Comparison of ENCODE assay signal across 9 cellular contexts in genomic region chr10:51073035-51073434, GRCh38. TPM values are rescaled to one million over a fixed set of nuclear protein-coding genes. Genes with fewer than 3 reads are reported as not detected.
A peak's percentile ranks its signal among the peaks of the same experiment; 100 is the strongest.
DNase-seq lines count a peak whose midpoint lies in the region; ATAC-seq and TF ChIP-seq lines count a peak whose summit lies in the region.
"Had no signal": no experiment of that assay in that cellular context is flagged by ENCODE, and none has a peak within 500 bp of the region (broad histone marks: within the 10 kb centered on the region; RNA-seq: fewer than 3 reads in every experiment).

No MANE protein-coding gene starts in this region.

- no peaks in the 10 kb centered on the region for H3K9me3 ChIP-seq in iPS-20b (ENCODE audit: insufficient read depth, low read depth, low read length)
- no peaks in the 10 kb centered on the region for H3K9me3 ChIP-seq in smooth muscle cell (replicated peaks; ENCODE audit: low read depth)

- H3K9ac ChIP-seq in iPS-20b (ENCODE audit: low read depth, low read length) = peak overlapping the region; percentile 81; the same call in 1 of the 2 replicates
- no peak overlapping the region for H3K9ac ChIP-seq in smooth muscle cell (ENCODE audit: low read depth)

- H4K20me1 ChIP-seq in GM23338 (replicated peaks; ENCODE audit: insufficient read depth) (no peaks in the 10 kb centered on the region), smooth muscle cell (ENCODE audit: low read depth) (peaks cover 38% of the 10 kb centered on the region)

- H3K27me3 Mint-ChIP-seq in GM23338 (ENCODE audit: insufficient read depth, low read depth, poor library complexity) = peaks cover 15% of the 10 kb centered on the region
- peaks cover 43% of the 10 kb centered on the region for H3K27me3 Mint-ChIP-seq in stimulated activated naive CD8-positive, alpha-beta T cell treated with anti-CD3 and anti-CD28 coated beads, Interleukin-15, amount 100 ng/mL, for 72 hours

- H3K27me3 ChIP-seq in GM23338 (ENCODE audit: insufficient read depth) (peaks cover 23% of the 10 kb centered on the region), iPS-20b (ENCODE audit: insufficient read depth, low read length) (peaks cover 34% of the 10 kb centered on the region), smooth muscle cell (ENCODE audit: low read depth) (peaks cover 36% of the 10 kb centered on the region)

- WGBS in smooth muscle cell (ENCODE audit: low lambda C conversion rate) = 88% methylated on average over 5 of the region's 5 CpGs

- peak overlapping the region; percentile 74 for H3K4me3 ChIP-seq in GM23338
- H3K4me3 ChIP-seq in astrocyte of the cerebellum (ENCODE audit: low read depth, low read length) = peak overlapping the region; percentile 68
- peak overlapping the region; percentile 93 for H3K4me3 ChIP-seq in iPS-20b (ENCODE audit: low read length)
- peak overlapping the region; percentile 67 for H3K4me3 ChIP-seq in smooth muscle cell

- no peaks in the 10 kb centered on the region for H3K9me2 ChIP-seq in GM23338 (ENCODE audit: insufficient read depth)

- TF ChIP-seq CTCF in GM23338 (conservative IDR thresholded peaks at IDR 0.05; ENCODE audit: low read depth in 2 of 2) (no peak), astrocyte of the cerebellum (IDR thresholded peaks at IDR 0.05; ENCODE audit: low read depth, low read length, missing control alignments) (no peak), smooth muscle cell (IDR thresholded peaks at IDR 0.05; ENCODE audit: borderline replicate concordance, insufficient read depth, poor library complexity, severe bottlenecking) (no peak)

- no peaks in the 10 kb centered on the region for H3K9me3 Mint-ChIP-seq in GM23338
- H3K9me3 Mint-ChIP-seq in stimulated activated naive CD8-positive, alpha-beta T cell treated with anti-CD3 and anti-CD28 coated beads, Interleukin-15, amount 100 ng/mL, for 72 hours = no peaks in the 10 kb centered on the region
- H3K9me3 Mint-ChIP-seq in activated naive CD4-positive, alpha-beta T cell treated with anti-CD3 and anti-CD28 coated beads, Interleukin-2, amount 50 U/mL, for 72 hours = no peaks in the 10 kb centered on the region

- in situ Hi-C loops in astrocyte of the cerebellum (cut with HindIII; ENCODE audit: low sequenced_read_pairs) = loop anchor here (5.0 to 25.0 kb wide), 3 partner anchors 74 to 889 kb away; no protein-coding TSS in a partner anchor

- no peak overlapping the region for H3K27ac ChIP-seq in GM23338 (ENCODE audit: low read depth)
- H3K27ac ChIP-seq in iPS-20b (ENCODE audit: low read length) = no peak overlapping the region
- H3K27ac ChIP-seq in smooth muscle cell (ENCODE audit: low read depth) = no peak overlapping the region

- H2AFZ ChIP-seq in GM23338 (peak overlapping the region; percentile 83), smooth muscle cell (ENCODE audit: low read depth) (no peak overlapping the region)

- ATAC-seq in GM23338 = no peak
- ATAC-seq in stimulated activated naive CD8-positive, alpha-beta T cell treated with anti-CD3 and anti-CD28 coated beads, Interleukin-15, amount 100 ng/mL, for 72 hours = no peak
- no peak for ATAC-seq in activated naive CD4-positive, alpha-beta T cell treated with anti-CD3 and anti-CD28 coated beads, Interleukin-2, amount 50 U/mL, for 72 hours

- H3K4me1 Mint-ChIP-seq in GM23338 = peaks cover 31% of the 10 kb centered on the region
- H3K4me1 Mint-ChIP-seq in stimulated activated naive CD8-positive, alpha-beta T cell treated with anti-CD3 and anti-CD28 coated beads, Interleukin-15, amount 100 ng/mL, for 72 hours = peaks cover 18% of the 10 kb centered on the region

- H3K36me3 ChIP-seq in GM23338 (ENCODE audit: insufficient read depth) (no peaks in the 10 kb centered on the region), iPS-20b (ENCODE audit: insufficient read depth, low read depth, low read length) (no peaks in the 10 kb centered on the region), smooth muscle cell (ENCODE audit: low read depth) (no peaks in the 10 kb centered on the region)

- no peak overlapping the region for H3K27ac Mint-ChIP-seq in GM23338
- no peak overlapping the region for H3K27ac Mint-ChIP-seq in stimulated activated naive CD8-positive, alpha-beta T cell treated with anti-CD3 and anti-CD28 coated beads, Interleukin-15, amount 100 ng/mL, for 72 hours
- H3K27ac Mint-ChIP-seq in activated naive CD4-positive, alpha-beta T cell treated with anti-CD3 and anti-CD28 coated beads, Interleukin-2, amount 50 U/mL, for 72 hours = no peak overlapping the region

- H3K4me2 ChIP-seq in GM23338 = peak overlapping the region; percentile 79
- H3K4me2 ChIP-seq in smooth muscle cell = peak overlapping the region; percentile 99

- DNase-seq in GM23338 (ENCODE audit: low spot score) (no peak), astrocyte of the cerebellum (ENCODE audit: low read depth) (no peak), smooth muscle cell (lab: John Stamatoyannopoulos, UW; ENCODE audit: unreplicated experiment) (no peak), RPMI8226 (no peak), NCI-H146 treated with DMSO at 0.1 percent for 48 hours (lab: John Stamatoyannopoulos, UW; ENCODE audit: unreplicated experiment) (no peak)
- no peak for DNase-seq in stimulated activated naive CD8-positive, alpha-beta T cell treated with anti-CD3 and anti-CD28 coated beads, Interleukin-15, amount 100 ng/mL, for 72 hours
- no peak for DNase-seq in activated naive CD4-positive, alpha-beta T cell treated with anti-CD3 and anti-CD28 coated beads, Interleukin-2, amount 50 U/mL, for 72 hours (ENCODE audit: low spot score in 2 of 2)

- peaks cover 29% of the 10 kb centered on the region for H3K4me1 ChIP-seq in GM23338 (ENCODE audit: insufficient read depth)
- peaks cover 15% of the 10 kb centered on the region; the same call in 1 of the 2 replicates for H3K4me1 ChIP-seq in iPS-20b (ENCODE audit: insufficient read depth, low read length)
- peaks cover 28% of the 10 kb centered on the region for H3K4me1 ChIP-seq in smooth muscle cell (ENCODE audit: low read depth)

- H3F3A ChIP-seq in GM23338 (replicated peaks; ENCODE audit: low read depth) (no peaks in the 10 kb centered on the region), smooth muscle cell (ENCODE audit: low read depth) (peaks cover 7% of the 10 kb centered on the region)

- peaks cover 31% of the 10 kb centered on the region for H3K79me2 ChIP-seq in GM23338 (replicated peaks; ENCODE audit: insufficient read depth)
- no peaks in the 10 kb centered on the region for H3K79me2 ChIP-seq in smooth muscle cell (ENCODE audit: low read depth)

- no peaks in the 10 kb centered on the region for H3K36me3 Mint-ChIP-seq in GM23338 (ENCODE audit: low read depth)
- H3K36me3 Mint-ChIP-seq in activated naive CD4-positive, alpha-beta T cell treated with anti-CD3 and anti-CD28 coated beads, Interleukin-2, amount 50 U/mL, for 72 hours = peaks cover 0 to 7% of the 10 kb centered on the region in 2 donors

- H3K4me3 Mint-ChIP-seq in GM23338 = peak overlapping the region; percentile 90
- peak overlapping the region in 1 of 2 donors; percentile 78 for H3K4me3 Mint-ChIP-seq in stimulated activated naive CD8-positive, alpha-beta T cell treated with anti-CD3 and anti-CD28 coated beads, Interleukin-15, amount 100 ng/mL, for 72 hours

TF ChIP-seq in GM23338, 12 proteins besides CTCF, POLR2A, EP300 and RAD21:
- TF ChIP-seq EZH2phosphoT487 (IDR thresholded peaks at IDR 0.05; ENCODE audit: unreplicated experiment) (no peak), CREB1 (CRISPR knock-in tag; IDR thresholded peaks at IDR 0.05; ENCODE audit: low read depth) (no peak), EZH2 (IDR thresholded peaks at IDR 0.05; ENCODE audit: low read depth, unreplicated experiment) (no peak), ZNF331 (CRISPR knock-in tag; IDR thresholded peaks at IDR 0.05; ENCODE audit: low read depth) (no peak), ETS1 (IDR thresholded peaks at IDR 0.05) (no peak), STAT1 (IDR thresholded peaks at IDR 0.05; ENCODE audit: unreplicated experiment) (no peak), NANOG (IDR thresholded peaks at IDR 0.05; ENCODE audit: borderline replicate concordance) (no peak)
TF ChIP-seq in GM23338: peak in this region for 0.

RNA-seq across cellular contexts. Expression of gene PRKG1, which starts 1.3 kb away (rescaled TPM):
- 18.2 and 22.8 TPM in 2 replicates for total RNA-seq in GM23338 (2014; rRNA removed; shearing (Covaris generic))
- polyA plus RNA-seq in GM23338 (2016; fragmentation: Nextera tagmentation; extraction: Ambion mirVana) = 17.3 and 21.1 TPM in 2 replicates
- 13.4 and 22.0 TPM in 2 replicates for total RNA-seq in smooth muscle cell
- 5.4 and 7.2 TPM in 2 replicates for polyA plus RNA-seq in smooth muscle cell
- not detected for total RNA-seq in activated naive CD4-positive, alpha-beta T cell treated with anti-CD3 and anti-CD28 coated beads, Interleukin-2, amount 50 U/mL, for 72 hours
- total RNA-seq: OCI-LY7 had no signal

Comparison
In these comparisons a context has a peak if more than half of its experiments do, and no peak if none do; other contexts are left out.
1. RNA of gene PRKG1, which starts 1.3 kb away (total RNA-seq): 18.2 to 22.8 TPM in GM23338 and 13.4 to 22.0 TPM in smooth muscle cell; not detected in activated naive CD4-positive, alpha-beta T cell treated with anti-CD3 and anti-CD28 coated beads, Interleukin-2, amount 50 U/mL, for 72 hours; every median in the first group is over 10 times any median in the second.
2. Peak in every context shown above with its lines, with median percentiles within 50 percentile points of each other: H3K4me3 ChIP-seq.